10 cellular contexts compared by ENCODE assay signal in genomic region chr9:6644346-6645152, GRCh38. TPM values are rescaled to one million over a fixed set of nuclear protein-coding genes. Genes with fewer than 3 reads are reported as not detected.
A peak's percentile ranks its signal among the peaks of the same experiment; 100 is the strongest.
DNase-seq lines count a peak whose midpoint lies in the region; ATAC-seq, FAIRE-seq and TF ChIP-seq lines count a peak whose summit lies in the region.
"Had no signal": no experiment of that assay in that cellular context is flagged by ENCODE, and none has a peak within 500 bp of the region (broad histone marks: within the 10 kb centered on the region; RNA-seq: fewer than 3 reads in every experiment).

No MANE protein-coding gene starts in this region.

- DNase-seq in GM12878 (ENCODE audit: low read depth, low spot score) (no peak), mucosa of descending colon (no peak), dedifferentiated amniotic fluid mesenchymal stem cell (ENCODE audit: extremely low spot score) (no peak), HTR-8/SVneo (ENCODE audit: insufficient read length, low spot score) (no peak), NCI-H2081 treated with DMSO at 0.1 percent for 48 hours (lab: John Stamatoyannopoulos, UW) (no peak)
- DNase-seq: GF-D8 had no signal

- no peak for FAIRE-seq in GM12878 (lab: Jason Lieb, UNC)
- no peak for FAIRE-seq in HTR-8/SVneo (lab: Jason Lieb, UNC)

- H3K79me2 ChIP-seq in ACC112 (ENCODE audit: control insufficient read depth, insufficient read depth, low read length, unreplicated experiment) (no peaks in the 10 kb centered on the region), GM12878 (ENCODE audit: control insufficient read depth, insufficient read depth, low read length) (peaks cover 31% of the 10 kb centered on the region)

- RAD21 ChIA-PET in GM12878 (lab: Charles Lee; ENCODE audit: unreplicated experiment) = interaction anchor here (0.9 to 6.4 kb wide), 8 partner anchors 12 to 66 kb away, joined by 3 to 59 read pairs (median 3); no protein-coding TSS in a partner anchor

- H3K9me3 ChIP-seq in HEK293 (ENCODE audit: control insufficient read depth, insufficient read depth, low read depth, low read length) (no peaks in the 10 kb centered on the region), GM12878 (replicated peaks; ENCODE audit: control insufficient read depth, insufficient read depth, low read length) (no peaks in the 10 kb centered on the region), muscle layer of duodenum (ENCODE audit: control insufficient read depth in 1 of 2, low read length in 2 of 2) (no peaks in the 10 kb centered on the region), mucosa of descending colon (no peaks in the 10 kb centered on the region)

- H3K27me3 ChIP-seq in ACC112 (ENCODE audit: insufficient read depth, low read length) = peaks cover 75% of the 10 kb centered on the region
- H3K27me3 ChIP-seq in GM12878 (replicated peaks in 1 of 2; ENCODE audit: control insufficient read depth in 2 of 2, insufficient read depth in 2 of 2, low read length in 1 of 2) = no peaks in the 10 kb centered on the region
- H3K27me3 ChIP-seq in muscle layer of duodenum (ENCODE audit: low read depth, low read length) = peaks cover 13% of the 10 kb centered on the region

- no peak for TF ChIP-seq RAD21 in GM12878 (IDR thresholded peaks at IDR 0.05; ENCODE audit: insufficient read depth, low read depth, low read length)

- H2AFZ ChIP-seq in ACC112 (ENCODE audit: low read length, unreplicated experiment) (peak overlapping the region; percentile 40), GM12878 (ENCODE audit: control insufficient read depth, low read depth, low read length) (peak overlapping the region; percentile 34; the same call in 1 of the 2 replicates)

- 13% methylated on average over 33 of the region's 33 CpGs for WGBS in GM12878 (ENCODE audit: insufficient coverage, insufficient replicate concordance, low lambda C conversion rate, missing lambda C conversion rate)

- peak overlapping the region; percentile 48 for H3K4me2 ChIP-seq in GM12878 (ENCODE audit: control insufficient read depth, insufficient read depth)

- POLR2A ChIA-PET in HEK293 (lab: Yijun Ruan, JAX) (interaction anchor here (1.2 kb wide), 1 partner anchor 33 kb away, joined by 3 read pairs; no protein-coding TSS in a partner anchor), GM12878 (lab: Charles Lee) (interaction anchor here (1.3 to 3.7 kb wide), 4 partner anchors 9 to 37 kb away, joined by 3 to 17 read pairs (median 6); no protein-coding TSS in a partner anchor)

- H3K27ac ChIP-seq in ACC112 (ENCODE audit: low read depth, low read length) (no peak overlapping the region), HEK293 (ENCODE audit: extremely low read depth, low read depth, low read length) (no peak overlapping the region), GM12878 (ENCODE audit: control insufficient read depth, insufficient read depth) (peak overlapping the region; percentile 11; the same call in 1 of the 2 replicates), muscle layer of duodenum (ENCODE audit: low read length) (no peak overlapping the region)
- H3K27ac ChIP-seq: HL-60 had no signal

- H3K36me3 ChIP-seq in ACC112 (ENCODE audit: insufficient read depth, low read length) (no peaks in the 10 kb centered on the region), HEK293 (ENCODE audit: control insufficient read depth in 2 of 2, insufficient read depth in 1 of 2, low read length in 2 of 2) (peaks cover 0 to 14% of the 10 kb centered on the region in 2 experiments; a peak in 2 of 3 replicates), GM12878 (ENCODE audit: control insufficient read depth in 2 of 2, insufficient read depth in 2 of 2, low read length in 1 of 2) (peaks cover 0 to 4% of the 10 kb centered on the region in 2 experiments; a peak in 1 of 4 replicates), muscle layer of duodenum (ENCODE audit: control insufficient read depth in 1 of 2, insufficient read depth in 2 of 2, low read length in 2 of 2) (no peaks in the 10 kb centered on the region), mucosa of descending colon (ENCODE audit: low read depth) (no peaks in the 10 kb centered on the region)

- no peak for TF ChIP-seq CTCF in HEK293 (tag by site-specific recombination; IDR thresholded peaks at IDR 0.05)
- TF ChIP-seq CTCF in GM12878 (IDR thresholded peaks at IDR 0.05 in 2 of 3, conservative IDR thresholded peaks at IDR 0.05 in 1 of 3; ENCODE audit: control insufficient read depth in 2 of 3, extremely low read depth in 1 of 3, insufficient read depth in 1 of 3, low read depth in 3 of 3, low read length in 3 of 3) = no peak
- no peak for TF ChIP-seq CTCF in mucosa of descending colon (IDR thresholded peaks at IDR 0.05)

- H3K4me1 ChIP-seq in ACC112 (ENCODE audit: control insufficient read depth, insufficient read depth, low read length, unreplicated experiment) = peaks cover 6% of the 10 kb centered on the region
- no peaks in the 10 kb centered on the region for H3K4me1 ChIP-seq in HEK293 (ENCODE audit: control insufficient read depth, insufficient read depth, low read length)
- H3K4me1 ChIP-seq in GM12878 (ENCODE audit: control insufficient read depth, insufficient read depth, low read length) = peaks cover 3% of the 10 kb centered on the region; the same call in 1 of the 2 replicates
- H3K4me1 ChIP-seq in muscle layer of duodenum (ENCODE audit: control insufficient read depth in 1 of 2, insufficient read depth in 2 of 2, low read length in 2 of 2) = peaks cover 4 to 13% of the 10 kb centered on the region in 2 donors
- H3K4me1 ChIP-seq in mucosa of descending colon (ENCODE audit: low read depth) = peaks cover 10% of the 10 kb centered on the region

- TF ChIP-seq POLR2A in GM12878 (IDR thresholded peaks at IDR 0.05; ENCODE audit: low read depth, low read length) = no peak

- peak overlapping the region; percentile 64 for H3K9ac ChIP-seq in GM12878 (ENCODE audit: control insufficient read depth, insufficient read depth, low read length)

- in situ Hi-C loops in GM12878 (cut with MboI) = no loop called here

- no TSS peak for BruUV-seq in GM12878 (replicated peaks; lab: Mats Ljungman, UMichigan)

- intact Hi-C loops in GM12878 (cut with micrococcal nuclease; ENCODE audit: unreplicated experiment) (loop anchor here (2.0 kb wide), 1 partner anchor 46 kb away; no protein-coding TSS in a partner anchor), mucosa of descending colon (cut with DNase I, micrococcal nuclease) (no loop called here)

- H3K4me3 ChIP-seq in ACC112 (ENCODE audit: low read depth, low read length) (peak overlapping the region; percentile 72), HEK293 (ENCODE audit: low read depth, low read length) (peak overlapping the region; percentile 57), GM12878 (peak overlapping the region; percentile 77), muscle layer of duodenum (ENCODE audit: low read depth in 1 of 2, low read length in 2 of 2) (peak overlapping the region; percentile 42 to 70), mucosa of descending colon (no peak overlapping the region)

- SMC1A ChIA-PET in GM12878 (lab: Charles Lee; ENCODE audit: uncharacterized antibody, unreplicated experiment) = interaction anchor here (0.5 to 9.3 kb wide), 16 partner anchors 9 to 229 kb away, joined by 3 to 73 read pairs (median 4); no protein-coding TSS in a partner anchor

- no peak for ATAC-seq in GM12878
- no peak for ATAC-seq in mucosa of descending colon

- CTCF ChIA-PET in HEK293 (lab: Yijun Ruan, JAX) (interaction anchor here (0.7 to 1.2 kb wide), 3 partner anchors 18 to 108 kb away, joined by 3 read pairs; no protein-coding TSS in a partner anchor), GM12878 (lab: Yijun Ruan, JAX) (interaction anchor here (1.0 to 2.1 kb wide), 5 partner anchors 8 to 69 kb away, joined by 3 to 7 read pairs (median 5); no protein-coding TSS in a partner anchor)

- no peaks in the 10 kb centered on the region for H4K20me1 ChIP-seq in GM12878 (ENCODE audit: control insufficient read depth, insufficient read depth)

- TF ChIP-seq EP300 in GM12878 (IDR thresholded peaks at IDR 0.05; ENCODE audit: borderline replicate concordance in 1 of 2, control insufficient read depth in 1 of 2, low read depth in 2 of 2, low read length in 2 of 2) = no peak

TF ChIP-seq in HEK293, 187 proteins besides CTCF, POLR2A, EP300 and RAD21 (continues in another document):
- no peak for TF ChIP-seq ZFP41 (tag by site-specific recombination; IDR thresholded peaks at IDR 0.05; ENCODE audit: borderline replicate concordance)
- TF ChIP-seq ZBTB17 (tag by site-specific recombination; IDR thresholded peaks at IDR 0.05) = peak; percentile 89
- peak; percentile 95 for TF ChIP-seq ZNF335 (tag by site-specific recombination; conservative IDR thresholded peaks at IDR 0.05)

TF ChIP-seq in GM12878, 131 proteins besides CTCF, POLR2A, EP300 and RAD21 (continues in another document):
- TF ChIP-seq MYC (IDR thresholded peaks at IDR 0.05; ENCODE audit: insufficient read depth, insufficient read length, insufficient replicate concordance, low read length, severe bottlenecking) (peak; percentile 30), BCL11A (IDR thresholded peaks at IDR 0.05; ENCODE audit: low read depth, low read length) (no peak)

RNA-seq across cellular contexts. Expression of gene GLDC, which starts 1.0 kb away (rescaled TPM):
- total RNA-seq in GM12878 (2013; cell fraction: nucleolus; rRNA removed) = 105 and 125 TPM in 2 replicates
- total RNA-seq in GM12878 (2014; rRNA removed) (124 and 125 TPM in 2 replicates), GM12878 (2014; rRNA removed; fragmentation: Illumina TruSeq; extraction: Trizol) (97.0 and 101 TPM in 2 replicates), GM12878 (2021) (117 and 119 TPM in 2 replicates), mucosa of descending colon (under 1 TPM; 0.38 to 0.63 (median 0.58) TPM)
- polyA plus RNA-seq in GM12878 (2011; ENCODE audit: low read depth) = 49.3 TPM
- polyA plus RNA-seq in GM12878 (2011; rRNA removed) (165 and 166 TPM in 2 replicates), GM12878 (2014; fragmentation: Illumina TruSeq; extraction: Trizol) (150 and 156 TPM in 2 replicates), GM12878 (2014; fragmentation: Nextera tagmentation; extraction: Ambion mirVana) (100 to 1,000 TPM in 1 of 2 experiments, 10 to 100 TPM in 1; 88.2 to 112 TPM), GM12878 (2014; rRNA removed) (128 and 129 TPM in 2 replicates), GM12878 (2016; fragmentation: Nextera tagmentation; extraction: Ambion mirVana) (100 to 1,000 TPM in 1 of 2 experiments, 10 to 100 TPM in 1; 33.1 to 101 TPM)
- polyA plus RNA-seq in GM12878 (2011; cell fraction: cytosol; rRNA removed) = 96.2 and 109 TPM in 2 replicates
- 487 and 685 TPM in 2 replicates for polyA plus RNA-seq in GM12878 (2011; cell fraction: nucleus; rRNA removed)
- 38.4 and 38.7 TPM in 2 replicates for polyA plus RNA-seq in GM12878 (2012)
- polyA minus RNA-seq in GM12878 (2011; rRNA and poly(A)+ RNA removed) = 232 and 238 TPM in 2 replicates
- 48.2 and 51.0 TPM in 2 replicates for polyA minus RNA-seq in GM12878 (2011; cell fraction: cytosol; rRNA and poly(A)+ RNA removed)
- polyA minus RNA-seq in GM12878 (2011; cell fraction: nucleus; rRNA and poly(A)+ RNA removed) = 170 and 175 TPM in 2 replicates

Comparison
In these comparisons a context has a peak if more than half of its experiments do, and no peak if none do; other contexts are left out.
1. RNA of gene GLDC, which starts 1.0 kb away (total RNA-seq): 97.0 to 125 TPM in GM12878; 0.38 to 0.63 TPM in mucosa of descending colon; every median in the first group is over 10 times any median in the second.